In the genomic region with DNA sequence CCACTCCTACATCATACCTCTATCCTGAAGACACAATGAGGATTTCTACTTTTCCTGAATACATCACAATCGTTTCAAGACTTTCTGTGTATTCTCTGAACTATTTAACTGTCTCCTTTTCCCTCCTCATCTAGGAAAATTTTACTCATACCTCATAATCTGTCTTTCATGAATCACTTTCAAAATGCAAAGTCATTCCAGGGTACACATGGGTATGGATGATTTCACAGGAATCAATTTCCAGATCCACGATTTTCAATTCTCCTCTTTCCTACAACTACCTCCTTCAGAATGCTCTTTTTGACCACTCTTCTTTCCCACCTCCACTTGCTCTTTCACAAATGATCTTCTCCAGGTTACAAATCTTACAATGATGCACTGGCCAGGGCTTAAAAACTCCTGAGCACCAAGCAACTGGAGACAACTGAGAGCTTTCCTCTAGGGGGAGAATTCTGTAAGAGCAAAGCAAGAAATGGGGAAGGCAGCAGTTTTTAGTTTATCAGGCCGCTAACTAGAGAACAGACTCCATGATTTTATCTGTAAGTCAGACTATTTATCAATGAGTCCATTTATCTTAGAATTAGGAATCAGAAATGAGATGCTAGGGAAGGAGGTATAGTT, we compare ENCODE assay signal across 15 cellular contexts.
DNase-seq lines count a peak whose midpoint lies in the region; ATAC-seq and TF ChIP-seq lines count a peak whose summit lies in the region.
"Had no signal": no experiment of that assay in that cellular context is flagged by ENCODE, and none has a peak within 500 bp of the region (broad histone marks: within the 10 kb centered on the region; RNA-seq: fewer than 3 reads in every experiment).

No MANE protein-coding gene starts in this region.

- H3K4me3 Mint-ChIP-seq in Calu3 (ENCODE audit: low read depth, unreplicated experiment): no peak overlapping the region
- H3K4me3 Mint-ChIP-seq: activated naive CD8-positive, alpha-beta T cell; naive B cell had no signal

- H3K27me3 ChIP-seq in brain microvascular endothelial cell (replicated peaks) (no peaks in the 10 kb centered on the region), osteoblast (ENCODE audit: insufficient read depth, low read length) (no peaks in the 10 kb centered on the region), Peyer's patch (no peaks in the 10 kb centered on the region)
- H3K27me3 ChIP-seq: esophagus muscularis mucosa had no signal

- peaks cover 62% of the 10 kb centered on the region for H3K79me2 ChIP-seq in osteoblast (ENCODE audit: insufficient read depth, low read length)

- H3K9me3 ChIP-seq in osteoblast (ENCODE audit: low read depth, low read length) (no peaks in the 10 kb centered on the region), Peyer's patch (no peaks in the 10 kb centered on the region)
- H3K9me3 ChIP-seq: esophagus muscularis mucosa, psoas muscle had no signal

- ATAC-seq in GM21447 (IDR thresholded peaks at IDR 0.05; ENCODE audit: unreplicated experiment): no peak
- ATAC-seq: left ventricle myocardium superior, psoas muscle had no signal

- peaks cover 18% of the 10 kb centered on the region for H3K4me1 Mint-ChIP-seq in Calu3 (ENCODE audit: low read depth, unreplicated experiment)

- H3K4me2 ChIP-seq in osteoblast (ENCODE audit: insufficient read depth, low read length): peak overlapping the region; percentile 51

- H4K20me1 ChIP-seq in osteoblast (ENCODE audit: insufficient read depth, low read length): peaks cover 7% of the 10 kb centered on the region

- CTCF ChIA-PET in Calu3 (lab: Charles Lee): no interaction called here

- no peak for TF ChIP-seq POLR2A in Peyer's patch (IDR thresholded peaks at IDR 0.05)

- in situ Hi-C loops in brain microvascular endothelial cell (cut with HindIII; ENCODE audit: low pct_ligation_motif_present, low sequenced_read_pairs): no loop called here

- H3K4me3 ChIP-seq in LNCaP clone FGC (ENCODE audit: low read depth, low read length) (peak overlapping the region; percentile 10), brain microvascular endothelial cell (ENCODE audit: low read depth, low read length) (no peak overlapping the region), osteoblast (ENCODE audit: insufficient read depth, low read length) (no peak overlapping the region), Peyer's patch (no peak overlapping the region)
- H3K4me3 ChIP-seq: esophagus muscularis mucosa, psoas muscle had no signal

- no TSS peak for BruUV-seq in Calu3 (replicated peaks; lab: Mats Ljungman, UMichigan)

- H3K36me3 ChIP-seq in brain microvascular endothelial cell (replicated peaks) (no peaks in the 10 kb centered on the region), osteoblast (ENCODE audit: insufficient read depth, low read length) (no peaks in the 10 kb centered on the region), Peyer's patch (no peaks in the 10 kb centered on the region)
- H3K36me3 ChIP-seq: esophagus muscularis mucosa had no signal

- peaks cover 34% of the 10 kb centered on the region for H3K4me1 ChIP-seq in osteoblast (ENCODE audit: insufficient read depth, low read length)
- H3K4me1 ChIP-seq in Peyer's patch: no peaks in the 10 kb centered on the region

- H3K27me3 Mint-ChIP-seq in Calu3 (ENCODE audit: unreplicated experiment): no peaks in the 10 kb centered on the region
- H3K27me3 Mint-ChIP-seq: activated naive CD8-positive, alpha-beta T cell; naive B cell had no signal

- H3K36me3 Mint-ChIP-seq in Calu3 (ENCODE audit: insufficient read depth, unreplicated experiment): no peaks in the 10 kb centered on the region
- H3K36me3 Mint-ChIP-seq: naive B cell had no signal

- H3K27ac Mint-ChIP-seq in Calu3 (ENCODE audit: unreplicated experiment): peak overlapping the region; percentile 35
- H3K27ac Mint-ChIP-seq: activated naive CD8-positive, alpha-beta T cell had no signal

- intact Hi-C loops in Calu3 (cut with micrococcal nuclease; ENCODE audit: unreplicated experiment): no loop called here

- no peak overlapping the region for H2AFZ ChIP-seq in osteoblast (ENCODE audit: low read length)

- DNase-seq in Calu3 (no peak), LNCaP clone FGC (ENCODE audit: low read depth) (no peak), brain microvascular endothelial cell (no peak), osteoblast (ENCODE audit: insufficient read length, low spot score, missing footprints) (no peak), Peyer's patch (no peak)
- DNase-seq in effector CD4-positive, alpha-beta T cell: no peak
- DNase-seq: cortex of kidney; left ventricle myocardium superior; naive B cell; NCI-H1105 treated with DMSO at 0.1 percent for 48 hours; psoas muscle; stimulated activated CD4-positive, alpha-beta T cell treated with anti-CD3 and anti-CD28 coated beads, Interleukin-15, amount 100 ng/mL, for 24 hours had no signal

- TF ChIP-seq CTCF in Calu3 (IDR thresholded peaks at IDR 0.05; ENCODE audit: unreplicated experiment) (no peak), LNCaP clone FGC (IDR thresholded peaks at IDR 0.05; ENCODE audit: control insufficient read depth, extremely low read depth, insufficient read depth) (no peak), brain microvascular endothelial cell (IDR thresholded peaks at IDR 0.05; ENCODE audit: low read depth, low read length, missing control alignments) (peak; percentile 44), osteoblast (IDR thresholded peaks at IDR 0.05; ENCODE audit: extremely low read depth, low read depth, low read length) (peak; percentile 29), Peyer's patch (IDR thresholded peaks at IDR 0.05) (no peak)

- H3K9me3 Mint-ChIP-seq in Calu3 (ENCODE audit: low read depth, unreplicated experiment): no peaks in the 10 kb centered on the region

- H3K27ac ChIP-seq in brain microvascular endothelial cell: no peak overlapping the region
- peak overlapping the region; percentile 81 for H3K27ac ChIP-seq in osteoblast (ENCODE audit: low read depth, low read length)
- no peak overlapping the region for H3K27ac ChIP-seq in Peyer's patch
- H3K27ac ChIP-seq: esophagus muscularis mucosa, psoas muscle had no signal

Comparison
In these comparisons a context has a peak if more than half of its experiments do, and no peak if none do; other contexts are left out.
1. CTCF ChIP-seq: peak in brain microvascular endothelial cell (single experiment) and osteoblast (single experiment); none in Calu3 (single experiment), LNCaP clone FGC (single experiment) and Peyer's patch (0 of 6).